Comparison of ENCODE assay signal across 8 cellular contexts in the genomic region with DNA sequence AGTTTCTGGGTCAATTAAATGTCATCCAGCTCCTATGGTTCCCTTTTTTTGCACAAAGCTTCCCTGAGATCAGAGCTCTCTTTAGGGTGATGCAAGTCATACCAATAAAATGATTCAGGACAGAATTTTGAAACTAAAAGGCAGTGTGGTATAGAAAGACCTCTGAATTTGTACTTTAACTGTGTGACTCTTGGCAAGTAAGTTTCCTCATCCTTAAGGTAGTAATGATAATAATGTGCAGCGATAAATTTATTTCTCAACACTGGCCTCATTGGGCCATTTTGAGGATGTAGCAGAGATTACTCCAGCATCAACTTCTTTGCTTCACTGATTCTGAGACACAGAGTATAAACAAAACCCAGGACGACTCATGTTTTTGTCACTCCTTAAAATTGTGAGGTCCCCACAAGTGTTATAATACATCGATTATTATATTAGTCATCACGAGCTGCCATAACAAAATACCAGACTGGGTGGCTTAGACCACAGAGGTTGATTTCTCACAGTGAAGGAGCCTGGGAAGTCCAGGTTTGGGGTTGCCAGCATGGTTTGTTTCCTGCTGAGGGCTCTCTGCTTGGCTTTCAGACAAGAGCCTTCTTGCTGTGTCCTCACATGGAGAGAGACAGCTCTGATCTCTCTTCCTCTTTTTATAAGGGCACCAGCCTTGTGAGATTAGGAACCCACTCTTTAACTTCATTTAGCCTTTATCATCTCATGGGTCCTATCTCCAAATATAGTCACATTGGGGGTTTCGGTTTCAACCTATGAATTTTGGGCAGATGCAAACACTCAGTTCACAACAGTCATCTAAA.
A peak's percentile ranks its signal among the peaks of the same experiment; 100 is the strongest.
DNase-seq lines count a peak whose midpoint lies in the region; ATAC-seq and TF ChIP-seq lines count a peak whose summit lies in the region.

No MANE protein-coding gene starts in this region.

- in situ Hi-C loops in GM13977 (cut with MboI; ENCODE audit: low pct_unique_long_range_greater_than_20kb, low sequenced_read_pairs, unreplicated experiment): no loop called here

- TF ChIP-seq CTCF in GM13977 (IDR thresholded peaks at IDR 0.05; ENCODE audit: extremely low read depth, insufficient read depth, missing control alignments): no peak

- ATAC-seq in GM21737 (IDR thresholded peaks at IDR 0.05; ENCODE audit: unreplicated experiment): peak; percentile 99

- DNase-seq in GM13977 (ENCODE audit: low spot score) (peak; percentile 31), Kasumi-1 (lab: John Stamatoyannopoulos, UW) (peak; percentile 52 to 59), fibroblast of peridontal ligament (ENCODE audit: extremely low read depth) (peak; percentile 72), NCI-H2029 treated with DMSO at 0.1 percent for 48 hours (lab: John Stamatoyannopoulos, UW) (no peak), NCI-H69 (lab: John Stamatoyannopoulos, UW) (no peak), NCI-H748 (lab: John Stamatoyannopoulos, UW; ENCODE audit: unreplicated experiment) (no peak), NCI-H1105 treated with DMSO at 0.1 percent for 48 hours (lab: John Stamatoyannopoulos, UW) (no peak)

Comparison
In these comparisons a context has a peak if more than half of its experiments do, and no peak if none do; other contexts are left out.
1. DNase-seq: peak in GM13977 (single experiment), Kasumi-1 (2 of 2) and fibroblast of peridontal ligament (single experiment); none in NCI-H2029 treated with DMSO at 0.1 percent for 48 hours (single experiment), NCI-H69 (single experiment), NCI-H748 (single experiment) and NCI-H1105 treated with DMSO at 0.1 percent for 48 hours (single experiment).